22 cellular contexts compared by ENCODE assay signal in genomic region chr12:63318933-63319332, GRCh38.
"Had no signal": no experiment of that assay in that cellular context is flagged by ENCODE, and none has a peak within 500 bp of the region (broad histone marks: within the 10 kb centered on the region; RNA-seq: fewer than 3 reads in every experiment).

No MANE protein-coding gene starts in this region.

- H3K79me2 ChIP-seq: hepatocyte had no signal

- H3K36me3 ChIP-seq: esophagus muscularis mucosa, gastroesophageal sphincter, left ventricle myocardium inferior, lower lobe of right lung, neural progenitor cell, ovary, right atrium auricular region, sigmoid colon, suprapubic skin, thyroid gland, upper lobe of left lung, uterus had no signal

- H3K4me3 Mint-ChIP-seq: effector memory CD8-positive, alpha-beta T cell; natural killer cell treated with Interleukin-12 subunit alpha and Interleukin-12 subunit beta and Interleukin-15 and Interleukin-18, amount 100 ng/mL, for 72 hours; neural progenitor cell had no signal

- H3K27ac Mint-ChIP-seq: effector memory CD8-positive, alpha-beta T cell; natural killer cell treated with Interleukin-12 subunit alpha and Interleukin-12 subunit beta and Interleukin-15 and Interleukin-18, amount 100 ng/mL, for 72 hours; neural progenitor cell had no signal

- H2AFZ ChIP-seq: hepatocyte, neural progenitor cell had no signal

- H3K4me1 Mint-ChIP-seq: neural progenitor cell had no signal

- H3K36me3 Mint-ChIP-seq: natural killer cell treated with Interleukin-12 subunit alpha and Interleukin-12 subunit beta and Interleukin-15 and Interleukin-18, amount 100 ng/mL, for 72 hours; neural progenitor cell had no signal

- H3K4me2 ChIP-seq: hepatocyte, neural progenitor cell had no signal

- H3K9me3 Mint-ChIP-seq: natural killer cell treated with Interleukin-12 subunit alpha and Interleukin-12 subunit beta and Interleukin-15 and Interleukin-18, amount 100 ng/mL, for 72 hours had no signal

- H3K4me3 ChIP-seq: esophagus muscularis mucosa, gastroesophageal sphincter, hepatocyte, left ventricle myocardium inferior, lower lobe of right lung, neural progenitor cell, ovary, right atrium auricular region, sigmoid colon, skin epidermis, suprapubic skin, thyroid gland, upper lobe of left lung, uterus had no signal

- H3K27me3 ChIP-seq: esophagus muscularis mucosa, gastroesophageal sphincter, hepatocyte, neural progenitor cell, ovary, right atrium auricular region, sigmoid colon, suprapubic skin, thyroid gland, upper lobe of left lung, uterus had no signal

- H3K27me3 Mint-ChIP-seq: effector memory CD8-positive, alpha-beta T cell; natural killer cell treated with Interleukin-12 subunit alpha and Interleukin-12 subunit beta and Interleukin-15 and Interleukin-18, amount 100 ng/mL, for 72 hours had no signal

- DNase-seq: effector memory CD8-positive, alpha-beta T cell; left cardiac atrium; left ventricle myocardium inferior; lower lobe of right lung; mesenchymal stem cell; midbrain; ovary; sigmoid colon; stimulated activated CD4-positive, alpha-beta T cell treated with anti-CD3 and anti-CD28 coated beads, Interleukin-2, amount 100 ng/mL, for 48 hours; stimulated activated naive CD4-positive, alpha-beta T cell treated with Interleukin-2 at 50 U/mL for 16 hours; thyroid gland; upper lobe of left lung; uterus had no signal

- H3K9me3 ChIP-seq: lower lobe of right lung, ovary, right atrium auricular region, sigmoid colon, suprapubic skin, thyroid gland, upper lobe of left lung, uterus had no signal

- H3K27ac ChIP-seq: epithelial cell of prostate, esophagus muscularis mucosa, gastroesophageal sphincter, hepatocyte, left ventricle myocardium inferior, lower lobe of right lung, neural progenitor cell, ovary, right atrium auricular region, sigmoid colon, skin epidermis, suprapubic skin, thyroid gland, upper lobe of left lung, uterus had no signal

- H3K4me1 ChIP-seq: esophagus muscularis mucosa, gastroesophageal sphincter, left ventricle myocardium inferior, lower lobe of right lung, neural progenitor cell, right atrium auricular region, sigmoid colon, upper lobe of left lung, uterus had no signal

- ATAC-seq: effector memory CD8-positive, alpha-beta T cell; gastroesophageal sphincter; left cardiac atrium; natural killer cell treated with Interleukin-12 subunit alpha and Interleukin-12 subunit beta and Interleukin-15 and Interleukin-18, amount 100 ng/mL, for 72 hours had no signal

- H3K9ac ChIP-seq: neural progenitor cell had no signal
